16 cellular contexts compared by ENCODE assay signal in the genomic region with DNA sequence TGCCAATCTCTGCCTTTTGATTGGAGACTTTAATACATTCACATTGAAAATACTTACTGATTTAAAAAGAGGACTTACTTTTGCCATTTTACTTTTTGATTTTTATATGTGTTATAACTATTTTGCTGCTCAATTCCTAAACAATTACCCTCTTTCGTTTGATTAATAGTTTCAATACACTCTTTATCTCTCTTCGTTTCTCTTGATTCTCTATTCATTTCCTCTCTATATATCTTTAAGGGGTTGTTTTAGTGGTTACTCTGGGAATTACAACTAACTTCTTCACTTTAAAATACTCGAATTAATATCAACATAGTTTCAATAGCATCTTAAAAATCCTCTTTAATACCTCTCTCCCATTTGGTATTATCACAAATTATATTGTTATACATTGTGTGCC.
"Had no signal": no experiment of that assay in that cellular context is flagged by ENCODE, and none has a peak within 500 bp of the region (broad histone marks: within the 10 kb centered on the region; RNA-seq: fewer than 3 reads in every experiment).

No MANE protein-coding gene starts in this region.

- H3K27ac Mint-ChIP-seq: activated CD4-positive, alpha-beta memory T cell treated with anti-CD3 and anti-CD28 coated beads for 36 hours; activated CD4-positive, alpha-beta T cell treated with anti-CD3 and anti-CD28 coated beads for 36 hours; activated CD8-positive, alpha-beta memory T cell treated with anti-CD3 and anti-CD28 coated beads, Interleukin-2, amount 10 ng/mL, durations not matched to agents 7 days and 5 days; activated T-cell treated with anti-CD3 and anti-CD28 coated beads, Interleukin-2, amount 50 U/mL, for 24 hours; natural killer cell had no signal

- H3K36me3 Mint-ChIP-seq: activated CD4-positive, alpha-beta memory T cell treated with anti-CD3 and anti-CD28 coated beads for 36 hours; activated CD8-positive, alpha-beta memory T cell treated with anti-CD3 and anti-CD28 coated beads, Interleukin-2, amount 10 ng/mL, durations not matched to agents 7 days and 5 days; natural killer cell had no signal

- H3K27me3 ChIP-seq: right lobe of liver, stomach had no signal

- H3K9me3 ChIP-seq: psoas muscle, right lobe of liver, spleen, stomach, thoracic aorta had no signal

- H3K4me3 ChIP-seq: psoas muscle, right lobe of liver, spleen, stomach, thoracic aorta had no signal

- H3K27ac ChIP-seq: psoas muscle, right lobe of liver, spleen, stomach, thoracic aorta had no signal

- H3K4me1 Mint-ChIP-seq: activated CD4-positive, alpha-beta T cell treated with anti-CD3 and anti-CD28 coated beads for 36 hours; activated CD8-positive, alpha-beta memory T cell treated with anti-CD3 and anti-CD28 coated beads, Interleukin-2, amount 10 ng/mL, durations not matched to agents 7 days and 5 days; natural killer cell had no signal

- H3K4me3 Mint-ChIP-seq: activated CD4-positive, alpha-beta memory T cell treated with anti-CD3 and anti-CD28 coated beads for 36 hours; activated CD4-positive, alpha-beta T cell treated with anti-CD3 and anti-CD28 coated beads for 36 hours; activated CD8-positive, alpha-beta memory T cell treated with anti-CD3 and anti-CD28 coated beads, Interleukin-2, amount 10 ng/mL, durations not matched to agents 7 days and 5 days; activated T-cell treated with anti-CD3 and anti-CD28 coated beads, Interleukin-2, amount 50 U/mL, for 24 hours; natural killer cell had no signal

- ATAC-seq: activated CD4-positive, alpha-beta T cell treated with anti-CD3 and anti-CD28 coated beads for 36 hours; activated CD8-positive, alpha-beta memory T cell treated with anti-CD3 and anti-CD28 coated beads, Interleukin-2, amount 10 ng/mL, durations not matched to agents 7 days and 5 days; esophagus mucosa; natural killer cell; psoas muscle; right lobe of liver had no signal

- H3K9me3 Mint-ChIP-seq: activated CD4-positive, alpha-beta memory T cell treated with anti-CD3 and anti-CD28 coated beads for 36 hours; activated T-cell treated with anti-CD3 and anti-CD28 coated beads, Interleukin-2, amount 50 U/mL, for 24 hours had no signal

- H3K36me3 ChIP-seq: right lobe of liver, spleen, stomach, thoracic aorta had no signal

- FAIRE-seq: bronchial epithelial cell had no signal

- H3K4me1 ChIP-seq: psoas muscle, right lobe of liver, spleen, stomach had no signal

- DNase-seq: activated CD4-positive, alpha-beta memory T cell treated with anti-CD3 and anti-CD28 coated beads for 36 hours; activated CD4-positive, alpha-beta T cell treated with anti-CD3 and anti-CD28 coated beads for 36 hours; activated CD8-positive, alpha-beta memory T cell treated with anti-CD3 and anti-CD28 coated beads, Interleukin-2, amount 10 ng/mL, durations not matched to agents 7 days and 5 days; activated naive CD4-positive, alpha-beta T cell treated with anti-CD3 and anti-CD28 coated beads, Interleukin-2, amount 50 U/mL, for 16 hours; activated T-cell treated with anti-CD3 and anti-CD28 coated beads, Interleukin-2, amount 50 U/mL, for 24 hours; mesenchymal stem cell; natural killer cell; occipital lobe; psoas muscle; right lobe of liver; spleen; stimulated activated CD4-positive, alpha-beta T cell treated with anti-CD3 and anti-CD28 coated beads, Interleukin-1b, Interleukin-23, amount 100 ng/mL, for 48 hours; stomach had no signal

- H3K27me3 Mint-ChIP-seq: activated CD4-positive, alpha-beta memory T cell treated with anti-CD3 and anti-CD28 coated beads for 36 hours; activated CD4-positive, alpha-beta T cell treated with anti-CD3 and anti-CD28 coated beads for 36 hours; activated CD8-positive, alpha-beta memory T cell treated with anti-CD3 and anti-CD28 coated beads, Interleukin-2, amount 10 ng/mL, durations not matched to agents 7 days and 5 days had no signal
